In the genomic region with DNA sequence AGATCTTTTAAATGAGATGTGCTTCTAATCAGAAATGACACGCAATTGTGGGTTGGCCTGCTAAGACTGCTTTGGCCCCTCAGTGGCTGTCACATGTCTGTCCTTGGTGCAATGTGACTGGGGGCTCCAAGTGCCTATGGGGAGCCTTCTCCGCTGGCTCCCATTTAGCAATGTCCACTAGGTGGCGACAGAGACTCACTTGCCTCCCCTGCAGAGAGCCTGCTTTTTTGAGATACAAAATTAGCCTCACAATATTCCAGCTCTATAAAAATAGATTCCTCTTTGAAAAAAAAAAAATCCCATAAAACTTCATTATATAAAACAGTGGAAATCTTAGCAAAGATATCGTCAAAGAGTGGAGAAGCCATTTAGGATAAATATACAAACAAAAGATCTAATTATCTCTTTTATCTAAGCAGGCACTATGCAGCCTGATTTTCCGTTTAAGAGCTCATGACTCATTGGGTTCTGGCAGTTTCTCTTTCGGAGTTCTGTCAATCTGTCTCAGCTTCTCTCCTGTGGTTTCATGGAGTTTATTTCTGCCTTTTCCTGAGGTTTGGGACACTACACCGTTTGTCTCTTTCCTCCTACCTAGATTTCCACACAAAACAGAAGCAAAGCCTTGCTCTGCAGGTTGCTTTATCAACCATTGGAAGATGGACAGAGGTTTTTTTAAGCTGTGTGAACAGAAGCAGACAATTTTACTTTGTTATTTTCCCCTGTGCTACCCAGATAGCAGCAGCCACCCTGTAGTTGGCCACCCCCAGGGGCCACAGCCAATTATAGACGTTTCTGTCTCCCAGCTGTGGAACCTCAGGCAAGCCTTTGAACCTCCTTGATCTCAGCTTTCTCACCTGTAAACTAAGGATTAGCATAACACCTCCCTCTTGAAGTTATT, we compare ENCODE assay signal across 1 cellular context.
TF ChIP-seq lines count a peak whose summit lies in the region.

No MANE protein-coding gene starts in this region.

TF ChIP-seq in H1, 55 proteins besides CTCF, POLR2A, EP300 and RAD21:
- no peak for TF ChIP-seq CBX8 (IDR thresholded peaks at IDR 0.05; ENCODE audit: borderline replicate concordance, low read depth, low read length)
- no peak for TF ChIP-seq TAF7 (optimal IDR thresholded peaks at IDR 0.05; ENCODE audit: borderline replicate concordance, low read depth, low read length)
- TF ChIP-seq GTF2F1 (IDR thresholded peaks at IDR 0.05; ENCODE audit: borderline replicate concordance, low read depth, low read length), result no peak
- TF ChIP-seq, protein P1, sequence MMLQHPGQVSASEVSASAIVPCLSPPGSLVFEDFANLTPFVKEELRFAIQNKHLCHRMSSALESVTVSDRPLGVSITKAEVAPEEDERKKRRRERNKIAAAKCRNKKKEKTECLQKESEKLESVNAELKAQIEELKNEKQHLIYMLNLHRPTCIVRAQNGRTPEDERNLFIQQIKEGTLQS (IDR thresholded peaks at IDR 0.05; ENCODE audit: insufficient read depth, low read depth, low read length), result 0 out of 2 replicates have a peak, but pooled peaks have one; percentile 26
- TF ChIP-seq, protein P2, sequence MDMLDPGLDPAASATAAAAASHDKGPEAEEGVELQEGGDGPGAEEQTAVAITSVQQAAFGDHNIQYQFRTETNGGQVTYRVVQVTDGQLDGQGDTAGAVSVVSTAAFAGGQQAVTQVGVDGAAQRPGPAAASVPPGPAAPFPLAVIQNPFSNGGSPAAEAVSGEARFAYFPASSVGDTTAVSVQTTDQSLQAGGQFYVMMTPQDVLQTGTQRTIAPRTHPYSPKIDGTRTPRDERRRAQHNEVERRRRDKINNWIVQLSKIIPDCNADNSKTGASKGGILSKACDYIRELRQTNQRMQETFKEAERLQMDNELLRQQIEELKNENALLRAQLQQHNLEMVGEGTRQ (IDR thresholded peaks at IDR 0.05; ENCODE audit: low read length), result peak; percentile 57; the same call in 1 of the 2 replicates
